8 cellular contexts compared by ENCODE assay signal in genomic region chr19:42121666-42122069, GRCh38. TPM values are rescaled to one million over a fixed set of nuclear protein-coding genes. Genes with fewer than 3 reads are reported as not detected.
DNase-seq lines count a peak whose midpoint lies in the region; ATAC-seq and TF ChIP-seq lines count a peak whose summit lies in the region.

No MANE protein-coding gene starts in this region.

- H3K27ac ChIP-seq in right atrium auricular region (no peak overlapping the region), angular gyrus (ENCODE audit: low read depth, low read length) (peak overlapping the region; percentile 26)

- H3K4me3 Mint-ChIP-seq in stimulated activated naive B cell treated with anti-CD40 and anti-IgM and Interleukin-4, amounts not matched to agents 10 μg/mL and 1 μg/mL and 100 μg/mL, for 72 hours, result peak overlapping the region; percentile 82 to 86

- no peaks in the 10 kb centered on the region for H3K36me3 ChIP-seq in right atrium auricular region

- no peak overlapping the region for H3K4me3 ChIP-seq in right atrium auricular region

- H3K9me3 ChIP-seq in right atrium auricular region, result no peaks in the 10 kb centered on the region

- H3K9me3 Mint-ChIP-seq in stimulated activated naive B cell treated with anti-CD40 and anti-IgM and Interleukin-4, amounts not matched to agents 10 μg/mL and 1 μg/mL and 100 μg/mL, for 72 hours, result no peaks in the 10 kb centered on the region

- peaks cover 67 to 88% of the 10 kb centered on the region in 2 donors for H3K4me1 Mint-ChIP-seq in stimulated activated naive B cell treated with anti-CD40 and anti-IgM and Interleukin-4, amounts not matched to agents 10 μg/mL and 1 μg/mL and 100 μg/mL, for 72 hours

- DNase-seq in Right ventricle myocardium inferior (ENCODE audit: missing footprints) (peak; percentile 78), right atrium auricular region (ENCODE audit: low spot score) (no peak), T-helper 9 cell (peak; percentile 69), medulla oblongata (ENCODE audit: extremely low spot score) (peak; percentile 71), NCI-H774 (lab: John Stamatoyannopoulos, UW) (no peak)
- peak; percentile 84 for DNase-seq in stimulated activated naive B cell treated with anti-CD40 and anti-IgM and Interleukin-4, amounts not matched to agents 10 μg/mL and 1 μg/mL and 100 μg/mL, for 72 hours

- TF ChIP-seq CTCF in right atrium auricular region (IDR thresholded peaks at IDR 0.05), result no peak

- H3K4me1 ChIP-seq in right atrium auricular region, result peaks cover 0 to 5% of the 10 kb centered on the region in 2 donors

- H3K36me3 Mint-ChIP-seq in stimulated activated naive B cell treated with anti-CD40 and anti-IgM and Interleukin-4, amounts not matched to agents 10 μg/mL and 1 μg/mL and 100 μg/mL, for 72 hours, result peaks cover 58 to 79% of the 10 kb centered on the region in 2 donors

- H3K27me3 ChIP-seq in right atrium auricular region, result peaks cover 0 to 4% of the 10 kb centered on the region in 2 donors

- no peaks in the 10 kb centered on the region for H3K27me3 Mint-ChIP-seq in stimulated activated naive B cell treated with anti-CD40 and anti-IgM and Interleukin-4, amounts not matched to agents 10 μg/mL and 1 μg/mL and 100 μg/mL, for 72 hours

- peak; percentile 58 for ATAC-seq in Right ventricle myocardium inferior
- peak; percentile 77 for ATAC-seq in stimulated activated naive B cell treated with anti-CD40 and anti-IgM and Interleukin-4, amounts not matched to agents 10 μg/mL and 1 μg/mL and 100 μg/mL, for 72 hours (replicated peaks)
- no peak for ATAC-seq in HG03139 (IDR thresholded peaks at IDR 0.05; ENCODE audit: unreplicated experiment)

- intact Hi-C loops in Right ventricle myocardium inferior (cut with DNase I), result no loop called here

- peak overlapping the region; percentile 96 for H3K27ac Mint-ChIP-seq in stimulated activated naive B cell treated with anti-CD40 and anti-IgM and Interleukin-4, amounts not matched to agents 10 μg/mL and 1 μg/mL and 100 μg/mL, for 72 hours

RNA-seq across cellular contexts. Expression of gene POU2F2, which starts 10.6 kb away (rescaled TPM):
- total RNA-seq in Right ventricle myocardium inferior (1.5 TPM), right atrium auricular region (under 1 TPM; 0.11 to 0.83 TPM)

RNA-seq across cellular contexts. Expression of gene ZNF574, which starts 45.7 kb away (rescaled TPM):
- total RNA-seq in Right ventricle myocardium inferior, result 9.1 TPM
- total RNA-seq in right atrium auricular region, result 10 to 100 TPM in 1 of 2 donors, 1 to 10 TPM in 1; 8.1 to 13.6 TPM

RNA-seq across cellular contexts. Expression of gene GRIK5, which starts 51.7 kb away (rescaled TPM):
- total RNA-seq in Right ventricle myocardium inferior, result 5.1 TPM
- 10 to 100 TPM in 1 of 2 donors, 1 to 10 TPM in 1; 8.1 to 17.1 TPM for total RNA-seq in right atrium auricular region

Comparison
In these comparisons a context has a peak if more than half of its experiments do, and no peak if none do; other contexts are left out.
1. DNase-seq: peak in Right ventricle myocardium inferior (single experiment), T-helper 9 cell (single experiment), medulla oblongata (single experiment) and stimulated activated naive B cell treated with anti-CD40 and anti-IgM and Interleukin-4, amounts not matched to agents 10 μg/mL and 1 μg/mL and 100 μg/mL, for 72 hours (single experiment); none in right atrium auricular region (single experiment) and NCI-H774 (single experiment).